In the genomic region with DNA sequence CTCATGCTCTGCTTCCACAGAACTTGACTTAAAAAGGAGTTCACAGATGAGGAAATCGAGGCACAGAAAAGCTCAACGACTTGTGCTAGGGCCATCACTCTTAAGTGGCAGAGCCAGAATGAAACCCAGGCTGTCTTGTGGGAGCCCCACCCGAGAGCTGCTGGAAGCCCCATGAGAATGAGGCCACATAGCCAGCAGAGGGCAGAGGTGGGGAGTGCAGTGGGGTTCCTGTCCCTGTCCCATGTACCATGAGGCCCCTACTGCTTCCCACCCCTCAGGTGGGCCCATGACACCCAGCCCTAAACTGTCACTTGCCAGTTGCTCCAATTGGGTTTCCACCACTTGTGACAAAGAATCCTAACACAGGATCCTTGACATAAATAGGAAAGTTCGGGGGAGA, we compare ENCODE assay signal across 8 cellular contexts.
A peak's percentile ranks its signal among the peaks of the same experiment; 100 is the strongest.
DNase-seq lines count a peak whose midpoint lies in the region; ATAC-seq and TF ChIP-seq lines count a peak whose summit lies in the region.

No MANE protein-coding gene starts in this region.

- ATAC-seq in mucosa of descending colon: peak; percentile 83
- no peak for ATAC-seq in GM21717 (IDR thresholded peaks at IDR 0.05; ENCODE audit: unreplicated experiment)

- no peaks in the 10 kb centered on the region for H3K9me3 ChIP-seq in mucosa of descending colon

- no peak overlapping the region for H3K4me3 ChIP-seq in brain microvascular endothelial cell (ENCODE audit: low read depth, low read length)
- H3K4me3 ChIP-seq in mucosa of descending colon: no peak overlapping the region
- no peak overlapping the region for H3K4me3 ChIP-seq in coronary artery

- H3K4me1 ChIP-seq in mucosa of descending colon (ENCODE audit: low read depth): no peaks in the 10 kb centered on the region

- H3K27ac ChIP-seq in brain microvascular endothelial cell: no peak overlapping the region
- H3K27ac ChIP-seq in coronary artery: no peak overlapping the region

- TF ChIP-seq CTCF in brain microvascular endothelial cell (IDR thresholded peaks at IDR 0.05; ENCODE audit: low read depth, low read length, missing control alignments) (peak; percentile 61), mucosa of descending colon (IDR thresholded peaks at IDR 0.05) (peak; percentile 19), coronary artery (IDR thresholded peaks at IDR 0.05) (no peak)

- H3K27me3 ChIP-seq in brain microvascular endothelial cell (replicated peaks): no peaks in the 10 kb centered on the region

- peak; percentile 54 for DNase-seq in SIG-M5 treated with dmso at 0.1 percent for 504 hours (lab: John Stamatoyannopoulos, UW; ENCODE audit: unreplicated experiment)
- no peak for DNase-seq in SIG-M5 (lab: John Stamatoyannopoulos, UW)
- DNase-seq in SK-MEL-5 (ENCODE audit: low read depth, low spot score): peak; percentile 40
- no peak for DNase-seq in brain microvascular endothelial cell
- peak; percentile 59 to 75 (median 68) for DNase-seq in mucosa of descending colon
- no peak for DNase-seq in coronary artery (ENCODE audit: low spot score)
- no peak for DNase-seq in retina

- in situ Hi-C loops in SK-MEL-5 (cut with HindIII; ENCODE audit: low pct_unique_long_range_greater_than_20kb, low sequenced_read_pairs) (no loop called here), brain microvascular endothelial cell (cut with HindIII; ENCODE audit: low pct_ligation_motif_present, low sequenced_read_pairs) (no loop called here)

- H3K36me3 ChIP-seq in brain microvascular endothelial cell (replicated peaks): no peaks in the 10 kb centered on the region
- no peaks in the 10 kb centered on the region for H3K36me3 ChIP-seq in mucosa of descending colon (ENCODE audit: low read depth)

- intact Hi-C loops in mucosa of descending colon (cut with DNase I, micrococcal nuclease): no loop called here

Comparison
In these comparisons a context has a peak if more than half of its experiments do, and no peak if none do; other contexts are left out.
1. DNase-seq: peak in SIG-M5 treated with dmso at 0.1 percent for 504 hours (single experiment), SK-MEL-5 (single experiment) and mucosa of descending colon (3 of 3); none in SIG-M5 (single experiment), brain microvascular endothelial cell (single experiment), coronary artery (single experiment) and retina (single experiment).